Comparison of ENCODE assay signal across 29 cellular contexts in the genomic region with DNA sequence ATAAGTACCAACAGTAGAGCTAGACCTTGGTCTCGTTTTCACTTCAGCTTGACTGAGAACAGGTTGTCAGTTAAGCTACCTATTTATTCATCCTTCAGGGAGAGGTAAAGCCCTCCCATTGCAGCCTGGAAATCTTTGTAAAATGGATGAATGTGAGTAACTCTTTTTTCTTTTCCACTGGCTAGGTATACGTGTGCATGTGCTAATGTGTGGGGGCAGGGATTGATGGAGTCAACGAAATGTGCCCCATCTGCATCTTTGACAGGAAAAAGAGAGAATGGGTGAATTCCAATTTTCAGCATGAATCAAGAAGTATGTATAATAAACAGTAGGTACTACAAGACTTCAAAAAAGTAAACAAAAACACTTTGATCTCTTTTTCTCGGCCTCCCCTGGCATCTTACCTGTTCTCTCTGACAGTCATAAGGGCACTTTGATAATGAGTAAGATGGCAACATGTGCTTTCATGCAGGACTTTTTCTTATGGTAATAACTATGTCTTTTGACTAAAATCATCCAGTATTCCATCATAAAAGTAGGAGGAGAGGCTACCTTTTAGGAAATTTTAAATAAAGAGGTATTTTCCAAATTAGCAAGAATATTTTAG. TPM values are rescaled to one million over a fixed set of nuclear protein-coding genes. Genes with fewer than 3 reads are reported as not detected.
DNase-seq lines count a peak whose midpoint lies in the region; ATAC-seq and TF ChIP-seq lines count a peak whose summit lies in the region.
"Had no signal": no experiment of that assay in that cellular context is flagged by ENCODE, and none has a peak within 500 bp of the region (broad histone marks: within the 10 kb centered on the region; RNA-seq: fewer than 3 reads in every experiment).

A gene (minus strand): TSS at position 57 of the 607 bp plus-strand sequence. CDS start 55 bp downstream, at position 2.

- peak; percentile 21 for DNase-seq in activated CD4-positive, alpha-beta T cell treated with anti-CD3 and anti-CD28 coated beads for 48 hours
- no peak for DNase-seq in activated CD4-positive, alpha-beta T cell treated with anti-CD3 and anti-CD28 coated beads for 4 hours
- peak; percentile 43 for DNase-seq in stimulated activated CD4-positive, alpha-beta T cell treated with anti-CD3 and anti-CD28 coated beads, Interleukin-15, amount 100 ng/mL, for 24 hours
- DNase-seq in stimulated activated CD4-positive, alpha-beta T cell treated with anti-CD3 and anti-CD28 coated beads, Interleukin-2, amount 100 ng/mL, for 24 hours, result no peak
- DNase-seq in activated T-helper 2 cell treated with anti-CD3 and anti-CD28 coated beads, Interferon-gamma antibody, Interleukin-2, Interleukin-4, amounts not matched to agents 10 μg/mL and 5 μg/mL and 100 μg/mL, durations not matched to agents 14 hours and 24 hours and 36 hours (ENCODE audit: low spot score), result no peak
- no peak for DNase-seq in esophagus squamous epithelium (lab: John Stamatoyannopoulos, UW)
- DNase-seq in omental fat pad (ENCODE audit: low spot score), result no peak
- no peak for DNase-seq in NCI-H2029 treated with DMSO at 0.1 percent for 48 hours (lab: John Stamatoyannopoulos, UW)
- DNase-seq: activated CD8-positive, alpha-beta memory T cell treated with anti-CD3 and anti-CD28 coated beads for 24 hours; CD4-positive, CD25-positive, alpha-beta regulatory T cell; dorsolateral prefrontal cortex; hypothalamus; immature natural killer cell; NCI-H1417; NCI-H2081 treated with DMSO at 0.1 percent for 48 hours; NCI-H226; NCI-H69; right cardiac atrium; stimulated activated naive CD4-positive, alpha-beta T cell treated with Interleukin-2 at 50 U/mL for 16 hours; uterus had no signal

- WGBS in esophagus squamous epithelium, 2 donors, result 40 to 52% methylated on average over 4 of the region's 4 CpGs

- H3K27ac ChIP-seq in esophagus squamous epithelium, result no peak within 1 kb of the TSS
- H3K27ac ChIP-seq: dorsolateral prefrontal cortex, HL-60, KMS-11, RWPE1, uterus, VCaP had no signal

- peaks cover 40% of the 10 kb centered on the region for H3K4me1 Mint-ChIP-seq in activated T-helper 2 cell treated with anti-CD3 and anti-CD28 coated beads, Interferon-gamma antibody, Interleukin-2, Interleukin-4, amounts not matched to agents 10 μg/mL and 5 μg/mL and 100 μg/mL, durations not matched to agents 14 hours and 24 hours and 36 hours (ENCODE audit: low read depth)
- H3K4me1 Mint-ChIP-seq: brain, immature natural killer cell had no signal

- H3K4me3 Mint-ChIP-seq in activated T-helper 2 cell treated with anti-CD3 and anti-CD28 coated beads, Interferon-gamma antibody, Interleukin-2, Interleukin-4, amounts not matched to agents 10 μg/mL and 5 μg/mL and 100 μg/mL, durations not matched to agents 14 hours and 24 hours and 36 hours (ENCODE audit: low read depth), result peak within 1 kb of the TSS; percentile 76
- H3K4me3 Mint-ChIP-seq: brain; CD4-positive, CD25-positive, alpha-beta regulatory T cell; GM23338; immature natural killer cell; neural crest cell had no signal

- H3K9me3 ChIP-seq in esophagus squamous epithelium, result no peaks in the 10 kb centered on the region
- H3K9me3 ChIP-seq: uterus had no signal

- TF ChIP-seq CTCF in esophagus squamous epithelium (IDR thresholded peaks at IDR 0.05) (no peak), omental fat pad (IDR thresholded peaks at IDR 0.05) (no peak)

- no peak for ATAC-seq in omental fat pad (ENCODE audit: low FRiP score)
- ATAC-seq: GM23338, right cardiac atrium had no signal

- no peaks in the 10 kb centered on the region for H3K9me3 Mint-ChIP-seq in activated T-helper 2 cell treated with anti-CD3 and anti-CD28 coated beads, Interferon-gamma antibody, Interleukin-2, Interleukin-4, amounts not matched to agents 10 μg/mL and 5 μg/mL and 100 μg/mL, durations not matched to agents 14 hours and 24 hours and 36 hours
- H3K9me3 Mint-ChIP-seq: brain, GM23338, immature natural killer cell, neural crest cell had no signal

- no peak for TF ChIP-seq POLR2A in esophagus squamous epithelium (IDR thresholded peaks at IDR 0.05)

- H3K4me3 ChIP-seq in esophagus squamous epithelium, result no peak within 1 kb of the TSS
- H3K4me3 ChIP-seq: dorsolateral prefrontal cortex, GM23338, uterus had no signal

- H3K36me3 ChIP-seq in esophagus squamous epithelium, result no peaks in the 10 kb centered on the region
- H3K36me3 ChIP-seq: uterus had no signal

- no peaks in the 10 kb centered on the region for H3K4me1 ChIP-seq in esophagus squamous epithelium
- H3K4me1 ChIP-seq: uterus had no signal

- intact Hi-C loops in activated T-helper 2 cell treated with anti-CD3 and anti-CD28 coated beads, Interferon-gamma antibody, Interleukin-2, Interleukin-4, amounts not matched to agents 10 μg/mL and 5 μg/mL and 100 μg/mL, durations not matched to agents 14 hours and 24 hours and 36 hours (cut with micrococcal nuclease), result no loop called here
- intact Hi-C loops in esophagus squamous epithelium (cut with DNase I), result no loop called here

- no peaks in the 10 kb centered on the region for H3K27me3 ChIP-seq in esophagus squamous epithelium
- H3K27me3 ChIP-seq: uterus had no signal

- H3K36me3 Mint-ChIP-seq in activated T-helper 2 cell treated with anti-CD3 and anti-CD28 coated beads, Interferon-gamma antibody, Interleukin-2, Interleukin-4, amounts not matched to agents 10 μg/mL and 5 μg/mL and 100 μg/mL, durations not matched to agents 14 hours and 24 hours and 36 hours (ENCODE audit: low read depth), result no peaks in the 10 kb centered on the region
- H3K36me3 Mint-ChIP-seq: brain; CD4-positive, CD25-positive, alpha-beta regulatory T cell; immature natural killer cell had no signal

- H3K27ac Mint-ChIP-seq in activated T-helper 2 cell treated with anti-CD3 and anti-CD28 coated beads, Interferon-gamma antibody, Interleukin-2, Interleukin-4, amounts not matched to agents 10 μg/mL and 5 μg/mL and 100 μg/mL, durations not matched to agents 14 hours and 24 hours and 36 hours, result peak within 1 kb of the TSS; percentile 75
- H3K27ac Mint-ChIP-seq: brain; CD4-positive, CD25-positive, alpha-beta regulatory T cell; GM23338; immature natural killer cell had no signal

- H3K27me3 Mint-ChIP-seq in activated T-helper 2 cell treated with anti-CD3 and anti-CD28 coated beads, Interferon-gamma antibody, Interleukin-2, Interleukin-4, amounts not matched to agents 10 μg/mL and 5 μg/mL and 100 μg/mL, durations not matched to agents 14 hours and 24 hours and 36 hours (ENCODE audit: low read depth), result peaks cover 3% of the 10 kb centered on the region
- H3K27me3 Mint-ChIP-seq: brain had no signal

RNA-seq across cellular contexts. Expression of the gene that starts here (rescaled TPM):
- total RNA-seq in activated T-helper 2 cell treated with anti-CD3 and anti-CD28 coated beads, Interferon-gamma antibody, Interleukin-2, Interleukin-4, amounts not matched to agents 10 μg/mL and 5 μg/mL and 100 μg/mL, durations not matched to agents 14 hours and 24 hours and 36 hours, result 14.5 TPM in 2 replicates
- total RNA-seq in esophagus squamous epithelium (under 1 TPM in 1 of 4 donors, not detected in 3; 0.66 TPM), omental fat pad (not detected)
- total RNA-seq: cerebellum, dorsolateral prefrontal cortex, GM23338, neural crest cell, right cardiac atrium, SK-MEL-5, uterus had no signal

Comparison
In these comparisons a context has a peak if more than half of its experiments do, and no peak if none do; other contexts are left out.
1. DNase-seq: peak in activated CD4-positive, alpha-beta T cell treated with anti-CD3 and anti-CD28 coated beads for 48 hours (single experiment) and stimulated activated CD4-positive, alpha-beta T cell treated with anti-CD3 and anti-CD28 coated beads, Interleukin-15, amount 100 ng/mL, for 24 hours (single experiment); none in activated CD4-positive, alpha-beta T cell treated with anti-CD3 and anti-CD28 coated beads for 4 hours (0 of 2), stimulated activated CD4-positive, alpha-beta T cell treated with anti-CD3 and anti-CD28 coated beads, Interleukin-2, amount 100 ng/mL, for 24 hours (0 of 2), activated T-helper 2 cell treated with anti-CD3 and anti-CD28 coated beads, Interferon-gamma antibody, Interleukin-2, Interleukin-4, amounts not matched to agents 10 μg/mL and 5 μg/mL and 100 μg/mL, durations not matched to agents 14 hours and 24 hours and 36 hours (single experiment), esophagus squamous epithelium (single experiment), omental fat pad (single experiment) and NCI-H2029 treated with DMSO at 0.1 percent for 48 hours (single experiment).